Comparison of ENCODE assay signal across 26 cellular contexts in genomic region chr7:151834281-151835035, GRCh38. TPM values are rescaled to one million over a fixed set of nuclear protein-coding genes. Genes with fewer than 3 reads are reported as not detected.
DNase-seq lines count a peak whose midpoint lies in the region; ATAC-seq, FAIRE-seq and TF ChIP-seq lines count a peak whose summit lies in the region.
"Had no signal": no experiment of that assay in that cellular context is flagged by ENCODE, and none has a peak within 500 bp of the region (broad histone marks: within the 10 kb centered on the region; RNA-seq: fewer than 3 reads in every experiment).

No MANE protein-coding gene starts in this region.

- no peak overlapping the region for H4K91ac ChIP-seq in H1 (replicated peaks; ENCODE audit: insufficient read length, low read length)
- H4K91ac ChIP-seq in H9 (ENCODE audit: insufficient read length, low read depth, low read length), result no peak overlapping the region

- peak overlapping the region; percentile 85; the same call in 1 of the 2 replicates for H4K8ac ChIP-seq in H1 (ENCODE audit: extremely low read depth, insufficient read depth, low read length)
- H4K8ac ChIP-seq in H9 (replicated peaks; ENCODE audit: insufficient read length, low read depth, low read length), result no peak overlapping the region

- no peak overlapping the region for H3T11ph ChIP-seq in H9 (ENCODE audit: low read length)

- H3K27me3 Mint-ChIP-seq in activated T-cell treated with anti-CD3 and anti-CD28 coated beads, Interleukin-2, amount 50 U/mL, for 24 hours, result no peaks in the 10 kb centered on the region
- H3K27me3 Mint-ChIP-seq in T-helper 17 cell (no peaks in the 10 kb centered on the region), H9 (ENCODE audit: low read depth) (peaks cover 2% of the 10 kb centered on the region)
- H3K27me3 Mint-ChIP-seq: IgD-negative memory B cell had no signal

- no peak overlapping the region for H3K27ac ChIP-seq in H1 (ENCODE audit: low read depth, low read length)
- H3K27ac ChIP-seq in H9 (ENCODE audit: insufficient read length, low read depth, low read length), result no peak overlapping the region
- H3K27ac ChIP-seq: BLaER1 treated with 17β-estradiol and CSF1 and Interleukin-3, amounts not matched to agents 10 nM and 100 nM; SK-N-MC had no signal

- no peak overlapping the region for H3K9ac ChIP-seq in H1 (replicated peaks in 1 of 4; ENCODE audit: extremely low read depth in 1 of 4, low read depth in 3 of 4, low read length in 3 of 4)
- no peak overlapping the region for H3K9ac ChIP-seq in H9 (ENCODE audit: extremely low read depth, insufficient read length, low read length)
- H3K9ac ChIP-seq: BLaER1 treated with 17β-estradiol and CSF1 and Interleukin-3, amounts not matched to agents 10 nM and 100 nM had no signal

- no peak overlapping the region for H3K4me3 ChIP-seq in H1 (ENCODE audit: extremely low read depth in 1 of 4, insufficient read depth in 2 of 4, low read depth in 3 of 4, low read length in 4 of 4)
- H3K4me3 ChIP-seq: BLaER1 treated with 17β-estradiol and CSF1 and Interleukin-3, amounts not matched to agents 10 nM and 100 nM; GM23338; SK-N-MC had no signal

- CTCF ChIA-PET in H1 (lab: Charles Lee; ENCODE audit: partially characterized antibody), result no interaction called here

- peak; percentile 61 for ATAC-seq in T-helper 17 cell
- ATAC-seq in stimulated activated effector memory CD8-positive, alpha-beta T cell treated with anti-CD3 and anti-CD28 coated beads, Interleukin-12 subunit alpha, Interleukin-12 subunit beta, amount 100 ng/mL, for 72 hours, result no peak
- ATAC-seq: CD8-positive, alpha-beta T cell; Right ventricle myocardium inferior had no signal

- H3K18ac ChIP-seq in H1 (ENCODE audit: extremely low read depth, low read length) (no peak overlapping the region; the same call in 1 of the 2 replicates), H9 (ENCODE audit: insufficient read length, low read depth, low read length) (no peak overlapping the region)

- no peak for TF ChIP-seq EP300 in H1 (IDR thresholded peaks at IDR 0.05; ENCODE audit: borderline replicate concordance in 1 of 2, low read depth in 2 of 2, low read length in 2 of 2)

- TF ChIP-seq CTCF in H1 (IDR thresholded peaks at IDR 0.05; ENCODE audit: control extremely low read depth in 1 of 3, insufficient read depth in 1 of 3, low read depth in 1 of 3, low read length in 3 of 3) (no peak), H9 (conservative IDR thresholded peaks at IDR 0.05) (no peak)

- no peak overlapping the region for H3K14ac ChIP-seq in H1 (ENCODE audit: insufficient read length)
- H3K14ac ChIP-seq in H9 (ENCODE audit: insufficient read depth, low read length), result no peak overlapping the region; the same call in 1 of the 2 replicates

- H3K4me1 ChIP-seq in H1 (replicated peaks in 1 of 4; ENCODE audit: control insufficient read depth in 3 of 4, insufficient read depth in 4 of 4, low read length in 3 of 4), result peaks cover 0 to 21% (median 4%) of the 10 kb centered on the region in 4 experiments; a peak in 4 of 7 replicates
- H3K4me1 ChIP-seq in H9 (ENCODE audit: insufficient read depth, low read length), result no peaks in the 10 kb centered on the region; the same call in 1 of the 2 replicates

- no peak overlapping the region for H3K56ac ChIP-seq in H1 (replicated peaks; ENCODE audit: insufficient read length, low read depth, low read length)
- H3K56ac ChIP-seq in H9 (ENCODE audit: insufficient read length, low read depth, low read length), result no peak overlapping the region

- H3K79me1 ChIP-seq in H1 (ENCODE audit: low read depth, low read length), result no peaks in the 10 kb centered on the region
- no peaks in the 10 kb centered on the region for H3K79me1 ChIP-seq in H9 (ENCODE audit: insufficient read depth, low read depth, low read length, poor library complexity, severe bottlenecking)

- FAIRE-seq in H1 (lab: Jason Lieb, UNC), result no peak
- FAIRE-seq: G401.6, GM12892, RCC 7860 had no signal

- H3K4me1 Mint-ChIP-seq in activated T-cell treated with anti-CD3 and anti-CD28 coated beads, Interleukin-2, amount 50 U/mL, for 24 hours (ENCODE audit: low read depth), result peaks cover 30% of the 10 kb centered on the region
- H3K4me1 Mint-ChIP-seq in T-helper 17 cell (peaks cover 24% of the 10 kb centered on the region), H9 (peaks cover 15 to 17% of the 10 kb centered on the region in 2 experiments)
- H3K4me1 Mint-ChIP-seq in stimulated activated effector memory CD8-positive, alpha-beta T cell treated with anti-CD3 and anti-CD28 coated beads, Interleukin-12 subunit alpha, Interleukin-12 subunit beta, amount 100 ng/mL, for 72 hours, result peaks cover 24% of the 10 kb centered on the region

- DNase-seq in activated T-cell treated with anti-CD3 and anti-CD28 coated beads, Interleukin-2, amount 50 U/mL, for 24 hours, result no peak
- DNase-seq in activated T-cell treated with anti-CD3 and anti-CD28 coated beads, Interleukin-2, amount 50 U/mL, for 1 hour, result no peak
- DNase-seq in T-helper 17 cell (no peak), H1 (ENCODE audit: low read depth in 1 of 2, low spot score in 2 of 2) (no peak), NCI-H2196 (lab: John Stamatoyannopoulos, UW; ENCODE audit: unreplicated experiment) (no peak), H9 (no peak), SIG-M5 (lab: John Stamatoyannopoulos, UW) (no peak)
- DNase-seq in stimulated activated effector memory CD8-positive, alpha-beta T cell treated with anti-CD3 and anti-CD28 coated beads, Interleukin-12 subunit alpha, Interleukin-12 subunit beta, amount 100 ng/mL, for 72 hours (ENCODE audit: low spot score in 2 of 2), result no peak
- DNase-seq: 8988T; Calu3; CD8-positive, alpha-beta T cell; DMS153; Kasumi-1; NCI-H1694 treated with DMSO at 0.1 percent for 48 hours; NCI-H2081 treated with DMSO at 0.1 percent for 48 hours; NCI-H2171 treated with DMSO at 0.1 percent for 48 hours; NCI-H526 treated with DMSO at 0.1 percent for 48 hours; OCI-M1 had no signal

- H3K9me3 Mint-ChIP-seq in activated T-cell treated with anti-CD3 and anti-CD28 coated beads, Interleukin-2, amount 50 U/mL, for 24 hours, result no peaks in the 10 kb centered on the region
- H3K9me3 Mint-ChIP-seq in stimulated activated effector memory CD8-positive, alpha-beta T cell treated with anti-CD3 and anti-CD28 coated beads, Interleukin-12 subunit alpha, Interleukin-12 subunit beta, amount 100 ng/mL, for 72 hours, result no peaks in the 10 kb centered on the region
- H3K9me3 Mint-ChIP-seq in H9, result no peaks in the 10 kb centered on the region; a peak in 2 of 5 replicates
- H3K9me3 Mint-ChIP-seq: CD8-positive, alpha-beta T cell; GM23338; IgD-negative memory B cell had no signal

- H3K4me3 Mint-ChIP-seq in activated T-cell treated with anti-CD3 and anti-CD28 coated beads, Interleukin-2, amount 50 U/mL, for 24 hours, result no peak overlapping the region
- H3K4me3 Mint-ChIP-seq in T-helper 17 cell (peak overlapping the region; percentile 7), H9 (no peak overlapping the region)
- H3K4me3 Mint-ChIP-seq in stimulated activated effector memory CD8-positive, alpha-beta T cell treated with anti-CD3 and anti-CD28 coated beads, Interleukin-12 subunit alpha, Interleukin-12 subunit beta, amount 100 ng/mL, for 72 hours, result no peak overlapping the region
- H3K4me3 Mint-ChIP-seq: CD8-positive, alpha-beta T cell; GM23338 had no signal

- H3K9me3 ChIP-seq in T-helper 17 cell (ENCODE audit: control insufficient read depth, low read length, poor library complexity, severe bottlenecking), result no peaks in the 10 kb centered on the region
- no peaks in the 10 kb centered on the region for H3K9me3 ChIP-seq in H1 (ENCODE audit: insufficient read depth in 2 of 2, low read depth in 1 of 2, low read length in 1 of 2)
- no peaks in the 10 kb centered on the region for H3K9me3 ChIP-seq in H9 (ENCODE audit: control insufficient read depth, low read depth, low read length)
- H3K9me3 ChIP-seq: BLaER1 treated with 17β-estradiol and CSF1 and Interleukin-3, amounts not matched to agents 10 nM and 100 nM had no signal

- TF ChIP-seq POLR2A in H1 (IDR thresholded peaks at IDR 0.05; ENCODE audit: control extremely low read depth in 1 of 2, low read depth in 2 of 2, low read length in 2 of 2), result no peak

- H3K27me3 ChIP-seq in H1 (replicated peaks in 1 of 4; ENCODE audit: control insufficient read depth in 3 of 4, extremely low read depth in 1 of 4, insufficient read depth in 3 of 4, low read length in 3 of 4) (no peaks in the 10 kb centered on the region), H9 (ENCODE audit: insufficient read depth, low read length) (no peaks in the 10 kb centered on the region; the same call in 1 of the 2 replicates)
- H3K27me3 ChIP-seq: BLaER1 treated with 17β-estradiol and CSF1 and Interleukin-3, amounts not matched to agents 10 nM and 100 nM had no signal

- H4K20me1 ChIP-seq in H1 (replicated peaks in 1 of 2; ENCODE audit: control insufficient read depth in 1 of 2, insufficient read depth in 2 of 2, low read length in 2 of 2), result no peaks in the 10 kb centered on the region
- no peaks in the 10 kb centered on the region for H4K20me1 ChIP-seq in H9 (ENCODE audit: control insufficient read depth, insufficient read depth, insufficient read length)

- H3K36me3 Mint-ChIP-seq in activated T-cell treated with anti-CD3 and anti-CD28 coated beads, Interleukin-2, amount 50 U/mL, for 24 hours (ENCODE audit: low read depth), result peaks cover 4% of the 10 kb centered on the region
- H3K36me3 Mint-ChIP-seq in T-helper 17 cell (ENCODE audit: low read depth) (no peaks in the 10 kb centered on the region), H9 (ENCODE audit: insufficient read depth in 1 of 3, low read depth in 3 of 3) (no peaks in the 10 kb centered on the region)
- no peaks in the 10 kb centered on the region for H3K36me3 Mint-ChIP-seq in stimulated activated effector memory CD8-positive, alpha-beta T cell treated with anti-CD3 and anti-CD28 coated beads, Interleukin-12 subunit alpha, Interleukin-12 subunit beta, amount 100 ng/mL, for 72 hours
- H3K36me3 Mint-ChIP-seq: IgD-negative memory B cell had no signal

- no peak for TF ChIP-seq RAD21 in H1 (IDR thresholded peaks at IDR 0.05 in 1 of 2, conservative IDR thresholded peaks at IDR 0.05 in 1 of 2; ENCODE audit: low read depth in 2 of 2, low read length in 2 of 2)

- H3K23me2 ChIP-seq in H1 (ENCODE audit: low read depth, low read length), result no peaks in the 10 kb centered on the region
- no peaks in the 10 kb centered on the region for H3K23me2 ChIP-seq in H9 (ENCODE audit: insufficient read length, low read depth, low read length, poor library complexity, severe bottlenecking)

- POLR2A ChIA-PET in H1 (lab: Charles Lee; ENCODE audit: partially characterized antibody), result no interaction called here

- H2BK15ac ChIP-seq in H1 (ENCODE audit: low read length) (no peak overlapping the region), H9 (ENCODE audit: low read depth, low read length) (no peak overlapping the region)

- no peak overlapping the region for H3K4ac ChIP-seq in H1 (replicated peaks; ENCODE audit: insufficient read length, low read depth, low read length)
- H3K4ac ChIP-seq in H9 (ENCODE audit: low read depth, low read length), result no peak overlapping the region

- H2AFZ ChIP-seq in H1 (ENCODE audit: low read length) (no peak overlapping the region), H9 (ENCODE audit: low read length) (no peak overlapping the region)
- H2AFZ ChIP-seq: GM23338 had no signal

- H3K23ac ChIP-seq in H1 (ENCODE audit: insufficient read length) (no peak overlapping the region), H9 (ENCODE audit: insufficient read length, low read depth, low read length) (no peak overlapping the region)

- H2BK20ac ChIP-seq in H1 (ENCODE audit: low read length) (no peak overlapping the region), H9 (ENCODE audit: low read depth, low read length, poor library complexity, severe bottlenecking) (no peak overlapping the region)

- H3K27ac Mint-ChIP-seq in activated T-cell treated with anti-CD3 and anti-CD28 coated beads, Interleukin-2, amount 50 U/mL, for 24 hours, result peak overlapping the region; percentile 29
- H3K27ac Mint-ChIP-seq in T-helper 17 cell (no peak overlapping the region), H9 (no peak overlapping the region; a peak in 1 of 7 replicates)
- peak overlapping the region; percentile 34 for H3K27ac Mint-ChIP-seq in stimulated activated effector memory CD8-positive, alpha-beta T cell treated with anti-CD3 and anti-CD28 coated beads, Interleukin-12 subunit alpha, Interleukin-12 subunit beta, amount 100 ng/mL, for 72 hours
- H3K27ac Mint-ChIP-seq: CD8-positive, alpha-beta T cell; GM23338 had no signal

- H3K79me2 ChIP-seq in H1 (ENCODE audit: control insufficient read depth in 1 of 2, insufficient read depth in 2 of 2, low read length in 2 of 2), result no peaks in the 10 kb centered on the region
- H3K79me2 ChIP-seq in H9 (ENCODE audit: insufficient read depth, low read length), result no peaks in the 10 kb centered on the region

- H2BK5ac ChIP-seq in H1 (ENCODE audit: low read depth, low read length), result no peak overlapping the region
- H2BK5ac ChIP-seq in H9 (ENCODE audit: insufficient read length, low read length), result no peak overlapping the region

- H2BK120ac ChIP-seq in H1 (replicated peaks; ENCODE audit: low read depth, low read length) (no peak overlapping the region), H9 (ENCODE audit: low read depth, low read length, poor library complexity, severe bottlenecking) (no peak overlapping the region)

- H3K4me2 ChIP-seq in H1 (ENCODE audit: insufficient read depth in 1 of 2, low read depth in 2 of 2, low read length in 2 of 2) (no peak overlapping the region), H9 (ENCODE audit: insufficient read depth, insufficient read length, low read length) (no peak overlapping the region)
- H3K4me2 ChIP-seq: BLaER1 treated with 17β-estradiol and CSF1 and Interleukin-3, amounts not matched to agents 10 nM and 100 nM; GM23338 had no signal

- WGBS in H1 (ENCODE audit: extremely low coverage in 1 of 2, insufficient coverage in 1 of 2, insufficient read length in 1 of 2, insufficient replicate concordance in 2 of 2, low coverage in 1 of 2, low lambda C conversion rate in 2 of 2, missing lambda C conversion rate in 1 of 2), 2 experiments, result 86% methylated on average over 21 of the region's 23 CpGs; no CpG with 5 or more reads in 1 of the 2 experiments
- WGBS in H9 (ENCODE audit: extremely low coverage, insufficient read length, low lambda C conversion rate), result no CpG with 5 or more reads among the region's 23 CpGs

- H2BK12ac ChIP-seq in H1 (ENCODE audit: low read depth, low read length), result no peak overlapping the region
- H2BK12ac ChIP-seq in H9 (ENCODE audit: insufficient read length, low read depth, low read length), result no peak overlapping the region

- H4K5ac ChIP-seq in H1 (ENCODE audit: insufficient read length, low read depth, low read length), result no peak overlapping the region
- H4K5ac ChIP-seq in H9 (ENCODE audit: insufficient read length, low read depth, low read length), result no peak overlapping the region

- no peaks in the 10 kb centered on the region for H3K36me3 ChIP-seq in H1 (ENCODE audit: control insufficient read depth in 2 of 4, insufficient read depth in 4 of 4, low read length in 3 of 4)
- H3K36me3 ChIP-seq: BLaER1 treated with 17β-estradiol and CSF1 and Interleukin-3, amounts not matched to agents 10 nM and 100 nM had no signal

- H2AK5ac ChIP-seq in H1 (ENCODE audit: low read depth, low read length) (no peak overlapping the region), H9 (ENCODE audit: insufficient read length, low read length) (no peak overlapping the region)

RNA-seq across cellular contexts. Expression of gene PRKAG2, which starts 42.5 kb away (rescaled TPM):
- total RNA-seq in T-helper 17 cell (10 to 100 TPM; 41.3 to 51.8 TPM), H9 (2021) (11.8 and 12.3 TPM in 2 replicates)
- 18.1 and 21.2 TPM in 2 replicates for total RNA-seq in H1 (2021; fragmentation: NEBNext Ultra II Directional; extraction: Animal tissue kit (Norgen Biotek cat#: 25700))
- polyA plus RNA-seq in H1 (2011; rRNA removed), result 5.4 and 7.5 TPM in 2 replicates
- polyA plus RNA-seq in H1 (2011; cell fraction: cytosol; rRNA removed), result 10.7 TPM
- polyA plus RNA-seq in H1 (2011; cell fraction: nucleus; rRNA removed), result 4.9 TPM
- polyA plus RNA-seq in H1 (2012, experiment 1 of 2), result 10.7 to 13.6 TPM (median 12.0 TPM) in 4 replicates
- 5.8 TPM for polyA plus RNA-seq in H1 (2012, experiment 2 of 2)
- polyA plus RNA-seq in H1 (2013, experiment 1 of 2), result 14.0 TPM
- 13.6 TPM for polyA plus RNA-seq in H1 (2013, experiment 2 of 2)
- 5.3 and 7.7 TPM in 2 replicates for polyA minus RNA-seq in H1 (2011; rRNA and poly(A)+ RNA removed)
- polyA minus RNA-seq in H1 (2011; cell fraction: cytosol; rRNA and poly(A)+ RNA removed), result 3.5 TPM
- 6.3 TPM for polyA minus RNA-seq in H1 (2011; cell fraction: nucleus; rRNA and poly(A)+ RNA removed)

Comparison
In these comparisons a context has a peak if more than half of its experiments do, and no peak if none do; other contexts are left out.
1. H3K27ac Mint-ChIP-seq: peak in activated T-cell treated with anti-CD3 and anti-CD28 coated beads, Interleukin-2, amount 50 U/mL, for 24 hours (single experiment) and stimulated activated effector memory CD8-positive, alpha-beta T cell treated with anti-CD3 and anti-CD28 coated beads, Interleukin-12 subunit alpha, Interleukin-12 subunit beta, amount 100 ng/mL, for 72 hours (single experiment); none in T-helper 17 cell (single experiment) and H9 (0 of 3).